ENCODE assay signal across 8 cellular contexts in genomic region chr22:50529416-50530279, GRCh38. TPM values are rescaled to one million over a fixed set of nuclear protein-coding genes. Genes with fewer than 3 reads are reported as not detected.
DNase-seq lines count a peak whose midpoint lies in the region; ATAC-seq and TF ChIP-seq lines count a peak whose summit lies in the region.

TYMP (minus strand) TSS chr22:50530012; CDS start chr22:50529709, 303 bp downstream.

- DNase-seq in Caki2 (ENCODE audit: low read depth) (peak; percentile 94), lower lobe of right lung (peak; percentile 90), ecto neural progenitor cell (ENCODE audit: low spot score) (no peak)
- DNase-seq in stimulated activated CD8-positive, alpha-beta memory T cell treated with anti-CD3 and anti-CD28 coated beads, Interleukin-4, amount 100 ng/mL, for 48 hours = peak; percentile 82
- no peak for DNase-seq in effector CD8-positive, alpha-beta T cell (lab: John Stamatoyannopoulos, UW)

- TF ChIP-seq CTCF in VCaP (conservative IDR thresholded peaks at IDR 0.05) (no peak), lower lobe of right lung (IDR thresholded peaks at IDR 0.05) (no peak)

- H3K27ac ChIP-seq in VCaP = peak within 1 kb of the TSS; percentile 71
- H3K27ac ChIP-seq in cingulate gyrus (ENCODE audit: low read depth, low read length) = peak within 1 kb of the TSS; percentile 54
- peak within 1 kb of the TSS; percentile 100 for H3K27ac ChIP-seq in lower lobe of right lung

- ATAC-seq in HG02759 (IDR thresholded peaks at IDR 0.05; ENCODE audit: unreplicated experiment) (peak; percentile 25), lower lobe of right lung (peak; percentile 39 to 53)

- no peaks in the 10 kb centered on the region for H3K9me3 ChIP-seq in lower lobe of right lung

- H3K4me1 ChIP-seq in lower lobe of right lung = peaks cover 58% of the 10 kb centered on the region

- H3K4me3 ChIP-seq in lower lobe of right lung = peak within 1 kb of the TSS; percentile 79

- in situ Hi-C loops in Caki2 (cut with HindIII; ENCODE audit: low pct_unique_long_range_greater_than_20kb, low sequenced_read_pairs) = no loop called here

- intact Hi-C loops in lower lobe of right lung (cut with DNase I) = no loop called here

- H3K36me3 ChIP-seq in lower lobe of right lung = no peaks in the 10 kb centered on the region

- no peaks in the 10 kb centered on the region for H3K27me3 ChIP-seq in lower lobe of right lung (ENCODE audit: low read depth)

RNA-seq across cellular contexts. Expression of gene TYMP, which starts in this region (rescaled TPM):
- total RNA-seq in Caki2 (2014; rRNA removed; shearing (Covaris generic); ENCODE audit: low replicate concordance) = 104 and 118 TPM in 2 replicates
- total RNA-seq in lower lobe of right lung = 151 TPM

Comparison
In these comparisons a context has a peak if more than half of its experiments do, and no peak if none do; other contexts are left out.
1. DNase-seq: peak in Caki2 (single experiment), lower lobe of right lung (single experiment) and stimulated activated CD8-positive, alpha-beta memory T cell treated with anti-CD3 and anti-CD28 coated beads, Interleukin-4, amount 100 ng/mL, for 48 hours (single experiment); none in ecto neural progenitor cell (single experiment) and effector CD8-positive, alpha-beta T cell (single experiment).
2. Peak in every context shown above with its lines, with median percentiles within 50 percentile points of each other: H3K27ac ChIP-seq.